9 cellular contexts compared by ENCODE assay signal in the genomic region with DNA sequence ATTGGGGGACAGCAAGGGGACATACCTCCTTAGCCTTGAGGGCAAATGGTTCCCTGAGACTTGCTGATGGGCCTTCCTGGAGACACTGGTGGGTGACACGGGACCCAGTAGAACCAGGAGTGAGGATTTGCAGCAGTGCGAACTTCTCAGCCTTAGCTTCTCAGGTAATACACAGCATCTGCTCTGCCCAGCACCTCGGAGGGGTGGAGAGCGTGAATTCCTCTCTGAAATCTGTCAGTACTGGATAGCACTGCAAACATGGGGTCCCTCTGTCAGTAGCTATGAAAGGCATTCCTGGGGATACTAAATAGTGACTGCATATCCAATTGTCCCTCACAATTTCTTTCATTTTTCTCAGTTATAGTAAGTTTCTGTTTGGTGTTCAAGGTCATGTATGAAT.
"Had no signal": no experiment of that assay in that cellular context is flagged by ENCODE, and none has a peak within 500 bp of the region (broad histone marks: within the 10 kb centered on the region; RNA-seq: fewer than 3 reads in every experiment).

No MANE protein-coding gene starts in this region.

- H3K27ac ChIP-seq: HL-60 had no signal

- FAIRE-seq: H54, HepG2, K562 had no signal

- H3K4me3 Mint-ChIP-seq: HFFc6 had no signal

- H3K9me3 ChIP-seq: HAP-1 had no signal

- ATAC-seq: HCT116, HepG2, K562 had no signal

- H3K9me3 Mint-ChIP-seq: HFFc6 had no signal

- H3K4me3 ChIP-seq: HAP-1, K562 had no signal

- DNase-seq: GOT3, HFFc6, KG1 had no signal

- H3K27ac Mint-ChIP-seq: HFFc6 had no signal

- H3K36me3 ChIP-seq: HAP-1 had no signal
